13 cellular contexts compared by ENCODE assay signal in the genomic region with DNA sequence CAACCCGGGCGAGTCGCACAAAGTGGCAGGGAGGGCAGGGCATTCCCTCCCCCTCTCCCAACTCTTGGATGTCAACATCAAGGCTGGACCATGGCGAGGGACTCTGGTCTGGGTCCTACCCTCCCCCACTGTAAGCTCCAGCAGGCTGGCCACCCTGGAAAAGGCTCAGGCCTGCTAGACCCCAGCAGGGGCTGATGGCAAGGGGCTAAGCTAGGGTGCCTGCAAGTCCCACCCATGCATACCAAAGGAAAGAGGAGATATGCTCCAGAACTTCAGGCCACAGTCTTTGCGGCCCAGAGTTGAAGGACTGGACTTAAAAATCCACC. TPM values are rescaled to one million over a fixed set of nuclear protein-coding genes. Genes with fewer than 3 reads are reported as not detected.
A peak's percentile ranks its signal among the peaks of the same experiment; 100 is the strongest.
DNase-seq lines count a peak whose midpoint lies in the region; ATAC-seq and TF ChIP-seq lines count a peak whose summit lies in the region.
"Had no signal": no experiment of that assay in that cellular context is flagged by ENCODE, and none has a peak within 500 bp of the region (broad histone marks: within the 10 kb centered on the region; RNA-seq: fewer than 3 reads in every experiment).

No MANE protein-coding gene starts in this region.

- TF ChIP-seq POLR2A in Peyer's patch (IDR thresholded peaks at IDR 0.05), result no peak

- peaks cover 51% of the 10 kb centered on the region for H3K4me1 Mint-ChIP-seq in activated naive CD4-positive, alpha-beta T cell treated with anti-CD3 and anti-CD28 coated beads, Interleukin-2, amount 50 U/mL, for 24 hours
- peaks cover 84% of the 10 kb centered on the region for H3K4me1 Mint-ChIP-seq in stimulated activated naive CD8-positive, alpha-beta T cell treated with anti-CD3 and anti-CD28 coated beads, Interleukin-15, amount 100 ng/mL, for 72 hours

- H3K27ac Mint-ChIP-seq in activated naive CD4-positive, alpha-beta T cell treated with anti-CD3 and anti-CD28 coated beads, Interleukin-2, amount 50 U/mL, for 24 hours, result peak overlapping the region; percentile 69
- peak overlapping the region; percentile 94 to 95 for H3K27ac Mint-ChIP-seq in stimulated activated naive CD8-positive, alpha-beta T cell treated with anti-CD3 and anti-CD28 coated beads, Interleukin-15, amount 100 ng/mL, for 72 hours

- no peaks in the 10 kb centered on the region for H3K9me3 ChIP-seq in Peyer's patch
- no peaks in the 10 kb centered on the region for H3K9me3 ChIP-seq in effector memory CD4-positive, alpha-beta T cell (ENCODE audit: control insufficient read depth, low read length)
- H3K9me3 ChIP-seq: body of pancreas, HAP-1, stomach had no signal

- no peaks in the 10 kb centered on the region for H3K27me3 Mint-ChIP-seq in activated naive CD4-positive, alpha-beta T cell treated with anti-CD3 and anti-CD28 coated beads, Interleukin-2, amount 50 U/mL, for 24 hours
- H3K27me3 Mint-ChIP-seq in stimulated activated naive CD8-positive, alpha-beta T cell treated with anti-CD3 and anti-CD28 coated beads, Interleukin-15, amount 100 ng/mL, for 72 hours, result no peaks in the 10 kb centered on the region

- peaks cover 4 to 52% (median 17%) of the 10 kb centered on the region in 4 donors for H3K4me1 ChIP-seq in Peyer's patch
- H3K4me1 ChIP-seq in effector memory CD4-positive, alpha-beta T cell (ENCODE audit: control insufficient read depth, insufficient read depth, low read length, poor library complexity, severe bottlenecking), result peaks cover 21% of the 10 kb centered on the region
- H3K4me1 ChIP-seq: HAP-1 had no signal

- H3K4me3 ChIP-seq in Peyer's patch (no peak overlapping the region), coronary artery (no peak overlapping the region)
- peak overlapping the region; percentile 4 for H3K4me3 ChIP-seq in effector memory CD4-positive, alpha-beta T cell (ENCODE audit: insufficient read depth, low read depth, low read length, poor library complexity, severe bottlenecking)
- H3K4me3 ChIP-seq: body of pancreas, HAP-1, stomach had no signal

- H3K36me3 ChIP-seq in Peyer's patch, result no peaks in the 10 kb centered on the region
- no peaks in the 10 kb centered on the region for H3K36me3 ChIP-seq in effector memory CD4-positive, alpha-beta T cell (ENCODE audit: control insufficient read depth, insufficient read depth, low read length)
- H3K36me3 ChIP-seq: HAP-1, stomach had no signal

- TF ChIP-seq CTCF in Peyer's patch (IDR thresholded peaks at IDR 0.05) (no peak), coronary artery (IDR thresholded peaks at IDR 0.05) (no peak)

- peak overlapping the region; percentile 54 for H3K4me3 Mint-ChIP-seq in activated naive CD4-positive, alpha-beta T cell treated with anti-CD3 and anti-CD28 coated beads, Interleukin-2, amount 50 U/mL, for 24 hours
- peak overlapping the region; percentile 74 to 76 for H3K4me3 Mint-ChIP-seq in stimulated activated naive CD8-positive, alpha-beta T cell treated with anti-CD3 and anti-CD28 coated beads, Interleukin-15, amount 100 ng/mL, for 72 hours

- H3K27me3 ChIP-seq in Peyer's patch, result no peaks in the 10 kb centered on the region
- H3K27me3 ChIP-seq in effector memory CD4-positive, alpha-beta T cell (replicated peaks; ENCODE audit: control insufficient read depth, insufficient read depth, low read length, poor library complexity, severe bottlenecking), result no peaks in the 10 kb centered on the region
- H3K27me3 ChIP-seq: body of pancreas, stomach had no signal

- H3K36me3 Mint-ChIP-seq in activated naive CD4-positive, alpha-beta T cell treated with anti-CD3 and anti-CD28 coated beads, Interleukin-2, amount 50 U/mL, for 24 hours, result no peaks in the 10 kb centered on the region

- no peak for DNase-seq in activated naive CD4-positive, alpha-beta T cell (lab: John Stamatoyannopoulos, UW)
- DNase-seq in Peyer's patch (no peak), ecto neural progenitor cell (ENCODE audit: low spot score) (no peak), coronary artery (ENCODE audit: low spot score) (no peak)
- DNase-seq in effector memory CD4-positive, alpha-beta T cell, result no peak
- no peak for DNase-seq in stimulated activated naive CD8-positive, alpha-beta T cell treated with anti-CD3 and anti-CD28 coated beads, Interleukin-15, amount 100 ng/mL, for 72 hours
- DNase-seq: body of pancreas, NCI-H446, stomach had no signal

- H3K27ac ChIP-seq in Peyer's patch (peak overlapping the region in 3 of 4 donors; percentile 25 to 75 (median 49)), coronary artery (no peak overlapping the region)
- H3K27ac ChIP-seq in effector memory CD4-positive, alpha-beta T cell (ENCODE audit: insufficient read depth, low read length, poor library complexity, severe bottlenecking), result no peak overlapping the region
- H3K27ac ChIP-seq: body of pancreas, stomach had no signal

- ATAC-seq in stimulated activated naive CD8-positive, alpha-beta T cell treated with anti-CD3 and anti-CD28 coated beads, Interleukin-15, amount 100 ng/mL, for 72 hours, result peak; percentile 52
- no peak for ATAC-seq in HG03280 (IDR thresholded peaks at IDR 0.05; ENCODE audit: unreplicated experiment)
- ATAC-seq: body of pancreas, SK-N-SH treated with all-trans-retinoic acid at 6 μM for 48 hours had no signal

- no peaks in the 10 kb centered on the region for H3K9me3 Mint-ChIP-seq in activated naive CD4-positive, alpha-beta T cell treated with anti-CD3 and anti-CD28 coated beads, Interleukin-2, amount 50 U/mL, for 24 hours
- H3K9me3 Mint-ChIP-seq in stimulated activated naive CD8-positive, alpha-beta T cell treated with anti-CD3 and anti-CD28 coated beads, Interleukin-15, amount 100 ng/mL, for 72 hours, result no peaks in the 10 kb centered on the region

RNA-seq across cellular contexts. Expression of gene ST3GAL2, which starts 19.9 kb away (rescaled TPM):
- 10 to 100 TPM; 13.0 to 27.5 (median 19.6) TPM for total RNA-seq in Peyer's patch

RNA-seq across cellular contexts. Expression of gene FCSK, which starts 35.4 kb away (rescaled TPM):
- total RNA-seq in Peyer's patch, result 100 to 1,000 TPM in 1 of 4 donors, 10 to 100 TPM in 3; 32.2 to 127 (median 52.9) TPM

Comparison
In these comparisons a context has a peak if more than half of its experiments do, and no peak if none do; other contexts are left out.
1. H3K27ac ChIP-seq: peak in Peyer's patch (3 of 4); none in effector memory CD4-positive, alpha-beta T cell (single experiment) and coronary artery (0 of 2).